Comparison of ENCODE assay signal across 23 cellular contexts in the genomic region with DNA sequence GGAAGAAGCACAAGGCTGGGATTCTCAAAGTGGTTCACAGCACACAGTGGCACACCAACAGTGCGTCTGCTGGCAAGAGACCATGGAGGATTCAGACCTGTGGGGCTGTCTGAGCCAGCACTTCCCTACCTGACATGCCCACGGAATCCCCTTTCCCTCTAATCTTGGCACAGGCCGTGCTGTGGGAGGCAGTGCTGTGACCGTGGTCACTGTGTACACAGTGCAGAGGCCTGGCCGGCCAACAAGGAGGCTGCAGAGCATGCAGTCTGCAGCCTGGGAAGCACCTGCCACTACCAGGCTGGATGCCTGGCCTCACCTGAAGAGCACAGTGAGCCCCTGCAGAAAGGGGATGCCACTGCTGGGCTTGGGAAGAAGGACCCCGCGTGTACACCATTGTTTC.
"Had no signal": no experiment of that assay in that cellular context is flagged by ENCODE, and none has a peak within 500 bp of the region (broad histone marks: within the 10 kb centered on the region; RNA-seq: fewer than 3 reads in every experiment).

No MANE protein-coding gene starts in this region.

- H3K4me1 Mint-ChIP-seq: naive B cell had no signal

- H3K4me3 Mint-ChIP-seq: naive B cell had no signal

- H3K36me3 ChIP-seq: esophagus squamous epithelium, heart right ventricle, left lung, neutrophil, spleen, stomach, thyroid gland had no signal

- ATAC-seq: heart right ventricle, left lung, psoas muscle, right cardiac atrium had no signal

- H3K4me1 ChIP-seq: esophagus squamous epithelium, left lung, psoas muscle, spleen had no signal

- H3K4me3 ChIP-seq: coronary artery, esophagus squamous epithelium, heart right ventricle, left lung, psoas muscle, skin epidermis, spleen, stomach, thyroid gland had no signal

- H3K27ac ChIP-seq: esophagus squamous epithelium, left lung, neutrophil, skin epidermis, spleen, stomach, thyroid gland had no signal

- FAIRE-seq: endothelial cell of umbilical vein, islet of Langerhans had no signal

- H3K9me3 ChIP-seq: esophagus squamous epithelium, heart right ventricle, left lung, neutrophil, psoas muscle, stomach, thyroid gland had no signal

- DNase-seq: dermis blood vessel endothelial cell; effector memory CD4-positive, alpha-beta T cell; esophagus squamous epithelium; foreskin melanocyte; glutamatergic neuron; heart right ventricle; hippocampal formation; left cardiac atrium; left lung; naive B cell; posterior cingulate gyrus; psoas muscle; right cardiac atrium; spleen; stimulated activated naive CD4-positive, alpha-beta T cell treated with Interleukin-2 at 50 U/mL for 16 hours; stomach; trophoblast cell had no signal

- H3K27me3 ChIP-seq: esophagus squamous epithelium, heart right ventricle, left lung, neutrophil, stomach, thyroid gland had no signal
